Comparison of ENCODE assay signal across 1 cellular context in genomic region chr6:142459267-142459666, GRCh38.
TF ChIP-seq lines count a peak whose summit lies in the region.

No MANE protein-coding gene starts in this region.

TF ChIP-seq in SK-N-SH, 30 proteins besides CTCF, POLR2A, EP300 and RAD21 (continued from another document):
- TF ChIP-seq ZBTB33 (IDR thresholded peaks at IDR 0.05; ENCODE audit: borderline replicate concordance, low read depth) (no peak), FOXM1 (IDR thresholded peaks at IDR 0.05; ENCODE audit: low read depth) (no peak), TEAD4 (IDR thresholded peaks at IDR 0.05; ENCODE audit: borderline replicate concordance, insufficient read depth) (no peak), PBX3 (IDR thresholded peaks at IDR 0.05) (no peak), SMC3 (IDR thresholded peaks at IDR 0.05; ENCODE audit: low read depth, low read length) (no peak), FOSL2 (IDR thresholded peaks at IDR 0.05; ENCODE audit: borderline replicate concordance, low read depth) (no peak), POLR2AphosphoS5 (IDR thresholded peaks at IDR 0.05; ENCODE audit: low read depth, low read length) (no peak), USF1 (IDR thresholded peaks at IDR 0.05; ENCODE audit: borderline replicate concordance, low read depth) (no peak), REST (IDR thresholded peaks at IDR 0.05; ENCODE audit: low read depth, low read length) (no peak), MXI1 (IDR thresholded peaks at IDR 0.05; ENCODE audit: low read depth, low read length) (no peak), YY1 (IDR thresholded peaks at IDR 0.05; ENCODE audit: low read depth) (no peak), IRF3 (IDR thresholded peaks at IDR 0.05; ENCODE audit: low read depth, low read length) (no peak), CHD2 (IDR thresholded peaks at IDR 0.05; ENCODE audit: low read length, partially characterized antibody) (no peak)
TF ChIP-seq in SK-N-SH: peak in this region for 0.
